ENCODE assay signal across 8 cellular contexts in genomic region chr7:76358478-76359110, GRCh38. TPM values are rescaled to one million over a fixed set of nuclear protein-coding genes. Genes with fewer than 3 reads are reported as not detected.
A peak's percentile ranks its signal among the peaks of the same experiment; 100 is the strongest.
DNase-seq lines count a peak whose midpoint lies in the region; ATAC-seq and TF ChIP-seq lines count a peak whose summit lies in the region.

TSS of gene YWHAG (minus strand) at chr7:76358991. CDS start at chr7:76358808, 183 bp downstream.

- TF ChIP-seq CTCF in VCaP (conservative IDR thresholded peaks at IDR 0.05) = no peak

- ATAC-seq in GM18511 (IDR thresholded peaks at IDR 0.05; ENCODE audit: unreplicated experiment) (peak; percentile 70), HG02981 (IDR thresholded peaks at IDR 0.05; ENCODE audit: unreplicated experiment) (peak; percentile 55)

- peak within 1 kb of the TSS; percentile 98 for H3K27ac ChIP-seq in VCaP

- DNase-seq in A172 (ENCODE audit: low spot score) (peak; percentile 78), NCI-H2107 treated with DMSO at 0.1 percent for 48 hours (lab: John Stamatoyannopoulos, UW; ENCODE audit: unreplicated experiment) (peak; percentile 76), islet precursor cell (peak; percentile 93)
- DNase-seq in central memory CD4-positive, alpha-beta T cell = peak; percentile 85
- DNase-seq in stimulated activated CD4-positive, alpha-beta T cell treated with anti-CD3 and anti-CD28 coated beads, Interleukin-15, amount 100 ng/mL, for 1 hour (ENCODE audit: low read depth in 1 of 2, low spot score in 1 of 2) = peak; percentile 78 to 82

RNA-seq across cellular contexts. Expression of gene YWHAG, which starts in this region (rescaled TPM):
- total RNA-seq in A172 (2014; rRNA removed; shearing (Covaris generic)) = 149 and 151 TPM in 2 replicates

Comparison
In these comparisons a context has a peak if more than half of its experiments do, and no peak if none do; other contexts are left out.
1. Peak in every context shown above with its lines: DNase-seq, ATAC-seq and H3K27ac ChIP-seq.